ENCODE assay signal across 12 cellular contexts in genomic region chr1:245465666-245466065, GRCh38.
"Had no signal": no experiment of that assay in that cellular context is flagged by ENCODE, and none has a peak within 500 bp of the region (broad histone marks: within the 10 kb centered on the region; RNA-seq: fewer than 3 reads in every experiment).

No MANE protein-coding gene starts in this region.

- H3K27me3 Mint-ChIP-seq: stimulated activated naive CD8-positive, alpha-beta T cell treated with anti-CD3 and anti-CD28 coated beads, Interleukin-15, Interleukin-2, amounts not matched to agents 100 ng/mL and 50 ng/mL, for 24 hours had no signal

- H3K36me3 Mint-ChIP-seq: neural progenitor cell had no signal

- H3K9me3 Mint-ChIP-seq: stimulated activated naive CD8-positive, alpha-beta T cell treated with anti-CD3 and anti-CD28 coated beads, Interleukin-15, Interleukin-2, amounts not matched to agents 100 ng/mL and 50 ng/mL, for 24 hours had no signal

- H3K4me3 Mint-ChIP-seq: activated T-cell treated with anti-CD3 and anti-CD28 coated beads, Interleukin-2, amount 50 U/mL, for 72 hours; neural progenitor cell; stimulated activated naive CD8-positive, alpha-beta T cell treated with anti-CD3 and anti-CD28 coated beads, Interleukin-15, Interleukin-2, amounts not matched to agents 100 ng/mL and 50 ng/mL, for 24 hours had no signal

- H3K27ac Mint-ChIP-seq: activated T-cell treated with anti-CD3 and anti-CD28 coated beads, Interleukin-2, amount 50 U/mL, for 72 hours; stimulated activated naive CD8-positive, alpha-beta T cell treated with anti-CD3 and anti-CD28 coated beads, Interleukin-15, Interleukin-2, amounts not matched to agents 100 ng/mL and 50 ng/mL, for 24 hours had no signal

- DNase-seq: activated CD4-positive, alpha-beta T cell treated with anti-CD3 and anti-CD28 coated beads for 1 hour; activated effector memory CD4-positive, alpha-beta T cell treated with anti-CD3 and anti-CD28 coated beads, Interleukin-2, amount 50 U/mL, for 16 hours; activated naive CD4-positive, alpha-beta T cell treated with anti-CD3 and anti-CD28 coated beads, Interleukin-2, amount 50 U/mL, for 16 hours; activated T-cell treated with anti-CD3 and anti-CD28 coated beads, Interleukin-2, amount 50 U/mL, for 72 hours; dermis blood vessel endothelial cell; left colon; stimulated activated CD4-positive, alpha-beta T cell treated with anti-CD3 and anti-CD28 coated beads, Interleukin-12 subunit alpha, Interleukin-12 subunit beta, amount 100 ng/mL, for 4 hours; stimulated activated CD4-positive, alpha-beta T cell treated with anti-CD3 and anti-CD28 coated beads, Interleukin-1b, Interleukin-23, amount 100 ng/mL, for 48 hours; transverse colon; WERI-Rb-1 had no signal

- ATAC-seq: activated T-cell treated with anti-CD3 and anti-CD28 coated beads, Interleukin-2, amount 50 U/mL, for 72 hours; left colon had no signal
